Comparison of ENCODE assay signal across 9 cellular contexts in genomic region chr20:63224272-63225081, GRCh38. TPM values are rescaled to one million over a fixed set of nuclear protein-coding genes. Genes with fewer than 3 reads are reported as not detected.
DNase-seq lines count a peak whose midpoint lies in the region; ATAC-seq and TF ChIP-seq lines count a peak whose summit lies in the region.
"Had no signal": no experiment of that assay in that cellular context is flagged by ENCODE, and none has a peak within 500 bp of the region (broad histone marks: within the 10 kb centered on the region; RNA-seq: fewer than 3 reads in every experiment).

No MANE protein-coding gene starts in this region.

- DNase-seq in AG08396 (ENCODE audit: low spot score), result peak; percentile 57
- peak; percentile 52 for DNase-seq in LHCN-M2 (ENCODE audit: low read depth)
- peak; percentile 56 for DNase-seq in kidney glomerular epithelial cell (lab: John Stamatoyannopoulos, UW)
- no peak for DNase-seq in activated CD8-positive, alpha-beta T cell treated with anti-CD3 and anti-CD28 coated beads for 36 hours
- DNase-seq in activated T-cell treated with anti-CD3 and anti-CD28 coated beads, Interleukin-2, amount 50 U/mL, for 72 hours, result no peak
- no peak for DNase-seq in putamen (ENCODE audit: low spot score)

- H3K27me3 Mint-ChIP-seq in activated CD8-positive, alpha-beta T cell treated with anti-CD3 and anti-CD28 coated beads for 36 hours, result peaks cover 5% of the 10 kb centered on the region
- peaks cover 30% of the 10 kb centered on the region for H3K27me3 Mint-ChIP-seq in stimulated activated memory B cell treated with anti-CD40 and anti-IgM and Interleukin-4, amounts not matched to agents 10 μg/mL and 1 μg/mL and 100 μg/mL, for 72 hours
- H3K27me3 Mint-ChIP-seq in activated T-cell treated with anti-CD3 and anti-CD28 coated beads, Interleukin-2, amount 50 U/mL, for 72 hours (ENCODE audit: low read depth), result peaks cover 19% of the 10 kb centered on the region

- H3K4me1 Mint-ChIP-seq in activated CD8-positive, alpha-beta T cell treated with anti-CD3 and anti-CD28 coated beads for 36 hours (ENCODE audit: low read depth), result no peaks in the 10 kb centered on the region
- no peaks in the 10 kb centered on the region for H3K4me1 Mint-ChIP-seq in stimulated activated memory B cell treated with anti-CD40 and anti-IgM and Interleukin-4, amounts not matched to agents 10 μg/mL and 1 μg/mL and 100 μg/mL, for 72 hours
- no peaks in the 10 kb centered on the region for H3K4me1 Mint-ChIP-seq in activated T-cell treated with anti-CD3 and anti-CD28 coated beads, Interleukin-2, amount 50 U/mL, for 72 hours (ENCODE audit: low read depth)

- H3K27ac ChIP-seq in VCaP, result peak overlapping the region; percentile 71

- no peaks in the 10 kb centered on the region for H3K36me3 Mint-ChIP-seq in activated CD8-positive, alpha-beta T cell treated with anti-CD3 and anti-CD28 coated beads for 36 hours (ENCODE audit: low read depth)
- no peaks in the 10 kb centered on the region for H3K36me3 Mint-ChIP-seq in stimulated activated memory B cell treated with anti-CD40 and anti-IgM and Interleukin-4, amounts not matched to agents 10 μg/mL and 1 μg/mL and 100 μg/mL, for 72 hours
- H3K36me3 Mint-ChIP-seq in activated T-cell treated with anti-CD3 and anti-CD28 coated beads, Interleukin-2, amount 50 U/mL, for 72 hours (ENCODE audit: insufficient read depth in 2 of 2), result no peaks in the 10 kb centered on the region
- H3K36me3 Mint-ChIP-seq: activated naive CD4-positive, alpha-beta T cell treated with anti-CD3 and anti-CD28 coated beads, Interleukin-2, amount 50 U/mL, for 72 hours had no signal

- no peak for ATAC-seq in activated CD8-positive, alpha-beta T cell treated with anti-CD3 and anti-CD28 coated beads for 36 hours
- ATAC-seq in stimulated activated memory B cell treated with anti-CD40 and anti-IgM and Interleukin-4, amounts not matched to agents 10 μg/mL and 1 μg/mL and 100 μg/mL, for 72 hours, result no peak
- ATAC-seq in activated T-cell treated with anti-CD3 and anti-CD28 coated beads, Interleukin-2, amount 50 U/mL, for 72 hours (replicated peaks in 1 of 2), result no peak
- ATAC-seq: activated naive CD4-positive, alpha-beta T cell treated with anti-CD3 and anti-CD28 coated beads, Interleukin-2, amount 50 U/mL, for 72 hours had no signal

- CTCF ChIA-PET in activated CD8-positive, alpha-beta T cell treated with anti-CD3 and anti-CD28 coated beads for 36 hours (lab: Charles Lee), result interaction anchor here (0.7 to 5.2 kb wide), 31 partner anchors 11 to 1050 kb away, joined by 3 to 95 read pairs (median 8); partner anchors contain the start of genes ARFGAP1, BIRC7, COL20A1 and YTHDF1

- TF ChIP-seq CTCF in VCaP (conservative IDR thresholded peaks at IDR 0.05), result peak; percentile 71
- TF ChIP-seq CTCF in activated CD8-positive, alpha-beta T cell treated with anti-CD3 and anti-CD28 coated beads for 36 hours (IDR thresholded peaks at IDR 0.05), result no peak

- intact Hi-C loops in activated CD8-positive, alpha-beta T cell treated with anti-CD3 and anti-CD28 coated beads for 36 hours (cut with micrococcal nuclease), result loop anchor here (10.0 kb wide), 1 partner anchor 160 kb away; no protein-coding TSS in a partner anchor

- POLR2A ChIA-PET in activated CD8-positive, alpha-beta T cell treated with anti-CD3 and anti-CD28 coated beads for 36 hours (lab: Charles Lee), result interaction anchor here (1.1 to 2.9 kb wide), 2 partner anchors 9 to 19 kb away, joined by 4 to 9 read pairs; partner anchors contain the start of gene YTHDF1

- no peak overlapping the region for H3K4me3 Mint-ChIP-seq in activated CD8-positive, alpha-beta T cell treated with anti-CD3 and anti-CD28 coated beads for 36 hours
- no peak overlapping the region for H3K4me3 Mint-ChIP-seq in stimulated activated memory B cell treated with anti-CD40 and anti-IgM and Interleukin-4, amounts not matched to agents 10 μg/mL and 1 μg/mL and 100 μg/mL, for 72 hours
- H3K4me3 Mint-ChIP-seq in activated T-cell treated with anti-CD3 and anti-CD28 coated beads, Interleukin-2, amount 50 U/mL, for 72 hours, result no peak overlapping the region

- H3K27ac Mint-ChIP-seq in activated CD8-positive, alpha-beta T cell treated with anti-CD3 and anti-CD28 coated beads for 36 hours, result no peak overlapping the region
- H3K27ac Mint-ChIP-seq in stimulated activated memory B cell treated with anti-CD40 and anti-IgM and Interleukin-4, amounts not matched to agents 10 μg/mL and 1 μg/mL and 100 μg/mL, for 72 hours, result no peak overlapping the region
- no peak overlapping the region for H3K27ac Mint-ChIP-seq in activated T-cell treated with anti-CD3 and anti-CD28 coated beads, Interleukin-2, amount 50 U/mL, for 72 hours
- H3K27ac Mint-ChIP-seq: activated naive CD4-positive, alpha-beta T cell treated with anti-CD3 and anti-CD28 coated beads, Interleukin-2, amount 50 U/mL, for 72 hours had no signal

- no peaks in the 10 kb centered on the region for H3K9me3 Mint-ChIP-seq in activated CD8-positive, alpha-beta T cell treated with anti-CD3 and anti-CD28 coated beads for 36 hours
- no peaks in the 10 kb centered on the region for H3K9me3 Mint-ChIP-seq in stimulated activated memory B cell treated with anti-CD40 and anti-IgM and Interleukin-4, amounts not matched to agents 10 μg/mL and 1 μg/mL and 100 μg/mL, for 72 hours
- no peaks in the 10 kb centered on the region for H3K9me3 Mint-ChIP-seq in activated T-cell treated with anti-CD3 and anti-CD28 coated beads, Interleukin-2, amount 50 U/mL, for 72 hours
- H3K9me3 Mint-ChIP-seq: activated naive CD4-positive, alpha-beta T cell treated with anti-CD3 and anti-CD28 coated beads, Interleukin-2, amount 50 U/mL, for 72 hours had no signal

RNA-seq across cellular contexts. Expression of gene YTHDF1, which starts 8.5 kb away (rescaled TPM):
- total RNA-seq in LHCN-M2 (2014; rRNA removed), result 18.3 and 23.8 TPM in 2 replicates
- polyA plus RNA-seq in LHCN-M2 (2012), result 18.8 TPM
- 10 to 100 TPM; 31.0 TPM for total RNA-seq in activated CD8-positive, alpha-beta T cell treated with anti-CD3 and anti-CD28 coated beads for 36 hours
- total RNA-seq in activated T-cell treated with anti-CD3 and anti-CD28 coated beads, Interleukin-2, amount 50 U/mL, for 72 hours, result 10 to 100 TPM; 39.1 to 43.2 TPM

RNA-seq across cellular contexts. Expression of gene BIRC7, which starts 11.2 kb away (rescaled TPM):
- total RNA-seq in LHCN-M2 (2014; rRNA removed), result not detected in 2 replicates
- polyA plus RNA-seq in LHCN-M2 (2012), result not detected
- total RNA-seq in activated CD8-positive, alpha-beta T cell treated with anti-CD3 and anti-CD28 coated beads for 36 hours, result 1 to 10 TPM; 5.1 to 5.3 TPM
- total RNA-seq in activated T-cell treated with anti-CD3 and anti-CD28 coated beads, Interleukin-2, amount 50 U/mL, for 72 hours, result under 1 TPM in 1 of 2 donors, not detected in 1; 0.74 TPM

RNA-seq across cellular contexts. Expression of gene NKAIN4, which starts 29.8 kb away (rescaled TPM):
- total RNA-seq in LHCN-M2 (2014; rRNA removed), result not detected in 2 replicates
- polyA plus RNA-seq in LHCN-M2 (2012), result not detected
- total RNA-seq in activated CD8-positive, alpha-beta T cell treated with anti-CD3 and anti-CD28 coated beads for 36 hours, result not detected
- total RNA-seq in activated T-cell treated with anti-CD3 and anti-CD28 coated beads, Interleukin-2, amount 50 U/mL, for 72 hours, result not detected
- total RNA-seq: activated naive CD4-positive, alpha-beta T cell treated with anti-CD3 and anti-CD28 coated beads, Interleukin-2, amount 50 U/mL, for 72 hours had no signal

RNA-seq across cellular contexts. Expression of gene ARFGAP1, which starts 48.1 kb away (rescaled TPM):
- 61.8 and 62.5 TPM in 2 replicates for total RNA-seq in LHCN-M2 (2014; rRNA removed)
- 54.8 TPM for polyA plus RNA-seq in LHCN-M2 (2012)
- 10 to 100 TPM; 71.3 to 75.0 TPM for total RNA-seq in activated CD8-positive, alpha-beta T cell treated with anti-CD3 and anti-CD28 coated beads for 36 hours
- 10 to 100 TPM; 75.8 to 76.6 TPM for total RNA-seq in activated T-cell treated with anti-CD3 and anti-CD28 coated beads, Interleukin-2, amount 50 U/mL, for 72 hours

Comparison
In these comparisons a context has a peak if more than half of its experiments do, and no peak if none do; other contexts are left out.
1. DNase-seq: peak in AG08396 (single experiment), LHCN-M2 (single experiment) and kidney glomerular epithelial cell (single experiment); none in activated CD8-positive, alpha-beta T cell treated with anti-CD3 and anti-CD28 coated beads for 36 hours (single experiment), activated T-cell treated with anti-CD3 and anti-CD28 coated beads, Interleukin-2, amount 50 U/mL, for 72 hours (0 of 2) and putamen (single experiment).